ENCODE assay signal across 8 cellular contexts in the genomic region with DNA sequence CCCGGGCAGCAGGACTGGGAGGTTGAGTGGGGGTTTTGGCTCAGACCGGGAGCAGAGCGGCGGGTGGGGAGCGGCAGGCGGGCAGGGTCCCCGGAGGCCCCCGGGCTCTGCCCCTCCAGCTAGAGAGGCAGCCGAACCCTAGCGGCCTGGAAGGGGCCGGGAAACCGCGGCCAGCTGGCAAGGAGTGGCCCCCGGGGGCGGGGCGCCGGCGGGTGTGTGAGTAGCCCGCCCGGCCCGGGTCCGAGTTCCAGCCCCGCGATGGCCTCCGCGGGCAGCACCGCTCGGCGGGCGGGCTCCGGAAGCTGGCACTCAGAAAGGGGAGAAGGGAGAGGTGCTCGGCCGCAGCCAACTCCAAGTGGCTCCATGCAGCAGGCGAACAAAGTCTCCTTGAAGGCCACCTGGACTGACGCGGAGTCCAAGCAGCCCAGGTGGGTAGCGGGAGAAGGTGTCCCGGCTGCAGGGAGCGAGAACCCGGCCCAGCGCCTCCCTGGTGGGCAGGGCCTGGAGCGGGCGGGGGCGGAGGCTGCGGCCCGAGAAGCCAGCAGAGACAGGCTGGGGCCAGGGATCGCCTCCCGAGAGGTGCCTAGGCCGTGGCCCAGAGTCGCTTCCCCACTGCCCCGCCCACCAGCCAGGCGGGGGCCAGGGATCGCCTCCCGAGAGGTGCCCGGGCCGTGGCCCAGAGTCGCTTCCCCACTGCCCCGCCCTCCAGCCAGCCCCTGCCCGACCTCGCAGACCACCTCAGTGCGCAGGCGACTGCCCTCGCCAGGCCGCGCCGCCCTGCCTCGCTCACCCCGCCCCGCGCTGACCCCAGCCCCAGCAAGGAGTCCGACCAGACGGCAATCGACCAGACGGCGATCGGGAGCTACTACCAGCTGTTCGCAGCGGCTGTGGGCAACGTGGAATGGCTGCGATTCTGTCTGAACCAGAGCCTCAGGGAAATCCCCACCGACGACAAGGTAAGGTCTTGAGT. TPM values are rescaled to one million over a fixed set of nuclear protein-coding genes. Genes with fewer than 3 reads are reported as not detected.
DNase-seq lines count a peak whose midpoint lies in the region; ATAC-seq and TF ChIP-seq lines count a peak whose summit lies in the region.

A gene with protein sequence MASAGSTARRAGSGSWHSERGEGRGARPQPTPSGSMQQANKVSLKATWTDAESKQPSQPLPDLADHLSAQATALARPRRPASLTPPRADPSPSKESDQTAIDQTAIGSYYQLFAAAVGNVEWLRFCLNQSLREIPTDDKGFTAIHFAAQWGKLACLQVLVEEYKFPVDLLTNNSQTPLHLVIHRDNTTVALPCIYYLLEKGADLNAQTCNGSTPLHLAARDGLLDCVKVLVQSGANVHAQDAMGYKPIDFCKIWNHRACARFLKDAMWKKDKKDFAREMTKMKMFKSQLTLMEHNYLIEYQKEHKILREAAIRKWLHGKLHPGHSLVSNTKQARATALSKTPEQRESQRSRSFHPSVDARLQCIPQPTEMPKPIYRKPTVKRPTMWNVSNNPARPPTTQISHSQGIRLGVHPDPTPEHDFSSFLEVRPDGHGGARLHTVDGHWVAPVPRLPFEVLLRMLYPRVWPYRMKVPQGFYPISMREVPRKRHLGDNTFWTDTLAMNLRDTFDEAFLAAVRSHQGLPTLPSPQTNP (plus strand): TSS at position 243 of the 970 bp plus-strand sequence. CDS start 16 bp downstream, at position 259.

- ATAC-seq in HG02759 (IDR thresholded peaks at IDR 0.05; ENCODE audit: unreplicated experiment) (peak; percentile 38), HG02588 (IDR thresholded peaks at IDR 0.05; ENCODE audit: unreplicated experiment) (no peak)
- peak; percentile 48 for ATAC-seq in activated CD8-positive, alpha-beta T cell treated with anti-CD3 and anti-CD28 coated beads for 36 hours

- H3K4me1 ChIP-seq in BLaER1, result peaks cover 23% of the 10 kb centered on the region

- TF ChIP-seq EP300 in neural cell (conservative IDR thresholded peaks at IDR 0.05; ENCODE audit: poor library complexity, severe bottlenecking), result no peak

- H2AFZ ChIP-seq in neural cell (ENCODE audit: low read depth, low read length), result no peak within 1 kb of the TSS

- no peak for TF ChIP-seq CTCF in activated CD8-positive, alpha-beta T cell treated with anti-CD3 and anti-CD28 coated beads for 36 hours (IDR thresholded peaks at IDR 0.05)
- TF ChIP-seq CTCF in fibroblast of pulmonary artery (IDR thresholded peaks at IDR 0.05; ENCODE audit: low read length, missing control alignments) (no peak), neural cell (IDR thresholded peaks at IDR 0.05; ENCODE audit: poor library complexity, severe bottlenecking) (no peak)

- no peaks in the 10 kb centered on the region for H3K9me3 Mint-ChIP-seq in activated CD8-positive, alpha-beta T cell treated with anti-CD3 and anti-CD28 coated beads for 36 hours

- H3K4me3 Mint-ChIP-seq in activated CD8-positive, alpha-beta T cell treated with anti-CD3 and anti-CD28 coated beads for 36 hours, result peak within 1 kb of the TSS; percentile 67

- H3K36me3 ChIP-seq in BLaER1 (peaks cover 18% of the 10 kb centered on the region), neural cell (ENCODE audit: insufficient read depth, low read length) (no peaks in the 10 kb centered on the region)

- no peaks in the 10 kb centered on the region for H3K79me2 ChIP-seq in neural cell (replicated peaks; ENCODE audit: insufficient read depth, low read length)

- peaks cover 62% of the 10 kb centered on the region for H4K20me1 ChIP-seq in BLaER1
- H4K20me1 ChIP-seq in neural cell (ENCODE audit: insufficient read depth), result no peaks in the 10 kb centered on the region

- intact Hi-C loops in activated CD8-positive, alpha-beta T cell treated with anti-CD3 and anti-CD28 coated beads for 36 hours (cut with micrococcal nuclease), result no loop called here

- H3K4me2 ChIP-seq in BLaER1 (peak within 1 kb of the TSS; percentile 94), neural cell (ENCODE audit: low read length) (no peak within 1 kb of the TSS)

- no peaks in the 10 kb centered on the region for H3K9me2 ChIP-seq in neural cell (ENCODE audit: insufficient read depth, low read length)

- no peaks in the 10 kb centered on the region for H3K9me3 ChIP-seq in BLaER1
- no peaks in the 10 kb centered on the region for H3K9me3 ChIP-seq in neural cell (ENCODE audit: low read length)

- H3K4me3 ChIP-seq in BLaER1 (peak within 1 kb of the TSS; percentile 66), fibroblast of pulmonary artery (replicated peaks; ENCODE audit: low read depth, low read length) (peak within 1 kb of the TSS; percentile 59), neural cell (ENCODE audit: low read length) (peak within 1 kb of the TSS; percentile 53)

- H3K4me1 Mint-ChIP-seq in activated CD8-positive, alpha-beta T cell treated with anti-CD3 and anti-CD28 coated beads for 36 hours (ENCODE audit: low read depth), result peaks cover 12% of the 10 kb centered on the region

- POLR2A ChIA-PET in activated CD8-positive, alpha-beta T cell treated with anti-CD3 and anti-CD28 coated beads for 36 hours (lab: Charles Lee), result no interaction called here

- CTCF ChIA-PET in activated CD8-positive, alpha-beta T cell treated with anti-CD3 and anti-CD28 coated beads for 36 hours (lab: Charles Lee), result interaction anchor here (0.9 to 2.4 kb wide), 6 partner anchors 9 to 189 kb away, joined by 4 to 10 read pairs (median 7); no protein-coding TSS in a partner anchor

- no peak for TF ChIP-seq RAD21 in neural cell (conservative IDR thresholded peaks at IDR 0.05)

- peak within 1 kb of the TSS; percentile 83 for H3K27ac Mint-ChIP-seq in activated CD8-positive, alpha-beta T cell treated with anti-CD3 and anti-CD28 coated beads for 36 hours

- H3K27me3 Mint-ChIP-seq in activated CD8-positive, alpha-beta T cell treated with anti-CD3 and anti-CD28 coated beads for 36 hours, result no peaks in the 10 kb centered on the region

- no peaks in the 10 kb centered on the region for H3K36me3 Mint-ChIP-seq in activated CD8-positive, alpha-beta T cell treated with anti-CD3 and anti-CD28 coated beads for 36 hours (ENCODE audit: low read depth)

- DNase-seq in activated CD8-positive, alpha-beta T cell treated with anti-CD3 and anti-CD28 coated beads for 36 hours, result peak; percentile 39
- peak; percentile 37 for DNase-seq in fibroblast of pulmonary artery (ENCODE audit: low read depth)
- DNase-seq in stimulated activated CD8-positive, alpha-beta memory T cell treated with anti-CD3 and anti-CD28 coated beads, Interleukin-4, amount 100 ng/mL, for 48 hours, result no peak
- DNase-seq in effector CD4-positive, alpha-beta T cell, result no peak

- H3K27me3 ChIP-seq in BLaER1 (peaks cover 25% of the 10 kb centered on the region), neural cell (ENCODE audit: insufficient read depth, low read depth, low read length) (peaks cover 14% of the 10 kb centered on the region)

- no peaks in the 10 kb centered on the region for H3F3A ChIP-seq in neural cell (ENCODE audit: insufficient read depth, low read length, poor library complexity, severe bottlenecking)

- H3K9ac ChIP-seq in BLaER1 (peak within 1 kb of the TSS; percentile 55), neural cell (ENCODE audit: low read length) (no peak within 1 kb of the TSS)

- H3K27ac ChIP-seq in BLaER1 (no peak within 1 kb of the TSS), neural cell (ENCODE audit: low read length) (no peak within 1 kb of the TSS)

TF ChIP-seq in neural cell, 6 proteins besides CTCF, POLR2A, EP300 and RAD21:
- TF ChIP-seq POLR2AphosphoS5 (IDR thresholded peaks at IDR 0.05) (no peak), SMC3 (conservative IDR thresholded peaks at IDR 0.05; ENCODE audit: poor library complexity) (no peak), MXI1 (conservative IDR thresholded peaks at IDR 0.05; ENCODE audit: poor library complexity, severe bottlenecking) (no peak), EZH2 (IDR thresholded peaks at IDR 0.05; ENCODE audit: borderline replicate concordance, insufficient read depth, low read length, poor library complexity, severe bottlenecking) (no peak), TAF1 (IDR thresholded peaks at IDR 0.05; ENCODE audit: low read depth) (no peak)
- TF ChIP-seq, protein P1, sequence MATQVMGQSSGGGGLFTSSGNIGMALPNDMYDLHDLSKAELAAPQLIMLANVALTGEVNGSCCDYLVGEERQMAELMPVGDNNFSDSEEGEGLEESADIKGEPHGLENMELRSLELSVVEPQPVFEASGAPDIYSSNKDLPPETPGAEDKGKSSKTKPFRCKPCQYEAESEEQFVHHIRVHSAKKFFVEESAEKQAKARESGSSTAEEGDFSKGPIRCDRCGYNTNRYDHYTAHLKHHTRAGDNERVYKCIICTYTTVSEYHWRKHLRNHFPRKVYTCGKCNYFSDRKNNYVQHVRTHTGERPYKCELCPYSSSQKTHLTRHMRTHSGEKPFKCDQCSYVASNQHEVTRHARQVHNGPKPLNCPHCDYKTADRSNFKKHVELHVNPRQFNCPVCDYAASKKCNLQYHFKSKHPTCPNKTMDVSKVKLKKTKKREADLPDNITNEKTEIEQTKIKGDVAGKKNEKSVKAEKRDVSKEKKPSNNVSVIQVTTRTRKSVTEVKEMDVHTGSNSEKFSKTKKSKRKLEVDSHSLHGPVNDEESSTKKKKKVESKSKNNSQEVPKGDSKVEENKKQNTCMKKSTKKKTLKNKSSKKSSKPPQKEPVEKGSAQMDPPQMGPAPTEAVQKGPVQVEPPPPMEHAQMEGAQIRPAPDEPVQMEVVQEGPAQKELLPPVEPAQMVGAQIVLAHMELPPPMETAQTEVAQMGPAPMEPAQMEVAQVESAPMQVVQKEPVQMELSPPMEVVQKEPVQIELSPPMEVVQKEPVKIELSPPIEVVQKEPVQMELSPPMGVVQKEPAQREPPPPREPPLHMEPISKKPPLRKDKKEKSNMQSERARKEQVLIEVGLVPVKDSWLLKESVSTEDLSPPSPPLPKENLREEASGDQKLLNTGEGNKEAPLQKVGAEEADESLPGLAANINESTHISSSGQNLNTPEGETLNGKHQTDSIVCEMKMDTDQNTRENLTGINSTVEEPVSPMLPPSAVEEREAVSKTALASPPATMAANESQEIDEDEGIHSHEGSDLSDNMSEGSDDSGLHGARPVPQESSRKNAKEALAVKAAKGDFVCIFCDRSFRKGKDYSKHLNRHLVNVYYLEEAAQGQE (IDR thresholded peaks at IDR 0.05; ENCODE audit: borderline replicate concordance), result no peak

RNA-seq across cellular contexts. Expression of the gene that starts here (rescaled TPM):
- not detected for total RNA-seq in activated CD8-positive, alpha-beta T cell treated with anti-CD3 and anti-CD28 coated beads for 36 hours
- polyA plus RNA-seq in neural cell, result not detected in 2 replicates
- polyA minus RNA-seq in neural cell, result not detected in 2 replicates

Comparison
In these comparisons a context has a peak if more than half of its experiments do, and no peak if none do; other contexts are left out.
1. Peak in DNase-seq and ATAC-seq in activated CD8-positive, alpha-beta T cell treated with anti-CD3 and anti-CD28 coated beads for 36 hours; RNA of the gene not detected or under 1 TPM.